ENCODE assay signal across 29 cellular contexts in genomic region chr5:62005551-62005950, GRCh38.
DNase-seq lines count a peak whose midpoint lies in the region; ATAC-seq, FAIRE-seq and TF ChIP-seq lines count a peak whose summit lies in the region.
"Had no signal": no experiment of that assay in that cellular context is flagged by ENCODE, and none has a peak within 500 bp of the region (broad histone marks: within the 10 kb centered on the region; RNA-seq: fewer than 3 reads in every experiment).

No MANE protein-coding gene starts in this region.

- WGBS in endodermal cell (ENCODE audit: insufficient coverage in 1 of 2, insufficient read length in 1 of 2), 2 experiments = 96 to 100% methylated on average over 2 of the region's 2 CpGs

- peaks cover 10% of the 10 kb centered on the region; the same call in 1 of the 2 replicates for H3K9me2 ChIP-seq in GM23338 (ENCODE audit: insufficient read depth)

- no peak overlapping the region for H3K27ac ChIP-seq in GM23338 (ENCODE audit: low read depth)
- peak overlapping the region; percentile 13 for H3K27ac ChIP-seq in epithelial cell of prostate
- no peak overlapping the region for H3K27ac ChIP-seq in foreskin keratinocyte
- no peak overlapping the region for H3K27ac ChIP-seq in endodermal cell (ENCODE audit: low read depth, low read length)
- H3K27ac ChIP-seq: BLaER1 had no signal

- H3K9me3 Mint-ChIP-seq in GM23338 (no peaks in the 10 kb centered on the region; the same call in 2 of the 3 replicates), endodermal cell (no peaks in the 10 kb centered on the region)

- H3K9me3 ChIP-seq in endodermal cell (ENCODE audit: control insufficient read depth, low read length) = no peaks in the 10 kb centered on the region
- H3K9me3 ChIP-seq: BE2C, BLaER1 had no signal

- H3K27ac Mint-ChIP-seq in GM23338 (no peak overlapping the region), endodermal cell (no peak overlapping the region)
- H3K27ac Mint-ChIP-seq: CD14-positive monocyte; CD4-positive, alpha-beta memory T cell; CD4-positive, CD25-positive, alpha-beta regulatory T cell; CD8-positive, alpha-beta memory T cell had no signal

- no peaks in the 10 kb centered on the region for H4K20me1 ChIP-seq in GM23338 (replicated peaks; ENCODE audit: insufficient read depth)
- H4K20me1 ChIP-seq: BLaER1 had no signal

- TF ChIP-seq CTCF in GM23338 (conservative IDR thresholded peaks at IDR 0.05; ENCODE audit: low read depth in 2 of 2) (no peak), bronchial epithelial cell (IDR thresholded peaks at IDR 0.05; ENCODE audit: insufficient read depth, low read length, severe bottlenecking) (no peak), foreskin keratinocyte (conservative IDR thresholded peaks at IDR 0.05) (no peak), endodermal cell (conservative IDR thresholded peaks at IDR 0.05) (no peak)

- no peaks in the 10 kb centered on the region for H3F3A ChIP-seq in GM23338 (replicated peaks; ENCODE audit: low read depth)

- no peak overlapping the region for H3K9ac ChIP-seq in endodermal cell (ENCODE audit: extremely low read depth, low read length, poor library complexity, severe bottlenecking)
- H3K9ac ChIP-seq: BLaER1 had no signal

- H3K4me1 Mint-ChIP-seq in GM23338 (peaks cover 2% of the 10 kb centered on the region; the same call in 2 of the 3 replicates), endodermal cell (peaks cover 2% of the 10 kb centered on the region)
- H3K4me1 Mint-ChIP-seq: CD14-positive monocyte; CD4-positive, alpha-beta memory T cell; CD4-positive, CD25-positive, alpha-beta regulatory T cell; CD8-positive, alpha-beta memory T cell had no signal

- H3K4me3 Mint-ChIP-seq in GM23338 (no peak overlapping the region), endodermal cell (no peak overlapping the region)
- H3K4me3 Mint-ChIP-seq: CD14-positive monocyte; CD4-positive, alpha-beta memory T cell; CD4-positive, CD25-positive, alpha-beta regulatory T cell; CD8-positive, alpha-beta memory T cell had no signal

- H3K4me3 ChIP-seq in GM23338 (no peak overlapping the region), bronchial epithelial cell (ENCODE audit: low read depth, low read length) (no peak overlapping the region), endodermal cell (ENCODE audit: low read length) (no peak overlapping the region)
- H3K4me3 ChIP-seq: BLaER1, GM12878 had no signal

- no peaks in the 10 kb centered on the region for H3K4me1 ChIP-seq in GM23338 (ENCODE audit: insufficient read depth)
- peaks cover 33% of the 10 kb centered on the region for H3K4me1 ChIP-seq in foreskin keratinocyte
- H3K4me1 ChIP-seq in endodermal cell (ENCODE audit: control insufficient read depth, insufficient read depth, low read length) = no peaks in the 10 kb centered on the region
- H3K4me1 ChIP-seq: BE2C, BLaER1 had no signal

- peak overlapping the region; percentile 43; the same call in 1 of the 2 replicates for H2AFZ ChIP-seq in GM23338

- ATAC-seq in GM23338 (no peak), foreskin keratinocyte (no peak), HG02623 (IDR thresholded peaks at IDR 0.05; ENCODE audit: unreplicated experiment) (no peak)
- ATAC-seq: GM12878 had no signal

- H3K36me3 ChIP-seq in GM23338 (ENCODE audit: insufficient read depth) = no peaks in the 10 kb centered on the region
- no peaks in the 10 kb centered on the region for H3K36me3 ChIP-seq in bronchial epithelial cell (ENCODE audit: control insufficient read depth, insufficient read depth, low read length)
- H3K36me3 ChIP-seq in endodermal cell (ENCODE audit: control insufficient read depth, insufficient read depth, low read length) = no peaks in the 10 kb centered on the region
- H3K36me3 ChIP-seq: BE2C, BLaER1 had no signal

- H3K27me3 Mint-ChIP-seq in GM23338 (ENCODE audit: insufficient read depth, low read depth, poor library complexity) (no peaks in the 10 kb centered on the region), endodermal cell (ENCODE audit: insufficient read depth) (no peaks in the 10 kb centered on the region)

- H3K36me3 Mint-ChIP-seq in GM23338 (ENCODE audit: low read depth) (no peaks in the 10 kb centered on the region), endodermal cell (ENCODE audit: low read depth) (no peaks in the 10 kb centered on the region)
- H3K36me3 Mint-ChIP-seq: CD14-positive monocyte; CD4-positive, alpha-beta memory T cell; CD4-positive, CD25-positive, alpha-beta regulatory T cell; CD8-positive, alpha-beta memory T cell had no signal

- no peak overlapping the region for H3K4me2 ChIP-seq in GM23338
- H3K4me2 ChIP-seq: BLaER1 had no signal

- H3K27me3 ChIP-seq in GM23338 (ENCODE audit: insufficient read depth) (no peaks in the 10 kb centered on the region), bronchial epithelial cell (ENCODE audit: control insufficient read depth, insufficient read depth, low read length) (no peaks in the 10 kb centered on the region), foreskin keratinocyte (no peaks in the 10 kb centered on the region), endodermal cell (ENCODE audit: control insufficient read depth, insufficient read depth, low read length, poor library complexity, severe bottlenecking) (no peaks in the 10 kb centered on the region)
- H3K27me3 ChIP-seq: BLaER1 had no signal

- H3K79me2 ChIP-seq in GM23338 (replicated peaks; ENCODE audit: insufficient read depth) = no peaks in the 10 kb centered on the region

- no peak for FAIRE-seq in bronchial epithelial cell (lab: Jason Lieb, UNC)
- FAIRE-seq: A204.1, GM12892, GM18507 had no signal

- DNase-seq in GM23338 (ENCODE audit: low spot score) (no peak), bronchial epithelial cell (ENCODE audit: low read depth) (peak; percentile 51), epithelial cell of prostate (ENCODE audit: low read depth, low spot score) (no peak), foreskin keratinocyte (peak; percentile 26 to 69), NCI-H345 (lab: John Stamatoyannopoulos, UW) (no peak), endodermal cell (no peak)
- DNase-seq in central memory CD4-positive, alpha-beta T cell = no peak
- DNase-seq: 8988T; ACHN; BE2C; C1 segment of cervical spinal cord; CD4-positive, alpha-beta memory T cell; CD4-positive, CD25-positive, alpha-beta regulatory T cell; CD8-positive, alpha-beta memory T cell; COR-L47; DMS 273 treated with DMSO at 0.1 percent for 48 hours; DMS153; DMS53; DMS79; DND-41; EL; GDM1 had no signal

TF ChIP-seq in GM23338, 12 proteins besides CTCF, POLR2A, EP300 and RAD21 (continues in another document):
- no peak for TF ChIP-seq ZNF331 (CRISPR knock-in tag; IDR thresholded peaks at IDR 0.05; ENCODE audit: low read depth)
- no peak for TF ChIP-seq ETS1 (IDR thresholded peaks at IDR 0.05)
- TF ChIP-seq ZNF114 (CRISPR knock-in tag; IDR thresholded peaks at IDR 0.05) = no peak
- TF ChIP-seq REST (IDR thresholded peaks at IDR 0.05; ENCODE audit: unreplicated experiment) = no peak
- no peak for TF ChIP-seq EZH2phosphoT487 (IDR thresholded peaks at IDR 0.05; ENCODE audit: unreplicated experiment)
- no peak for TF ChIP-seq NANOG (IDR thresholded peaks at IDR 0.05; ENCODE audit: borderline replicate concordance)

Comparison
In these comparisons a context has a peak if more than half of its experiments do, and no peak if none do; other contexts are left out.
1. DNase-seq: peak in bronchial epithelial cell (single experiment) and foreskin keratinocyte (2 of 2); none in GM23338 (single experiment), epithelial cell of prostate (single experiment), NCI-H345 (single experiment), central memory CD4-positive, alpha-beta T cell (single experiment) and endodermal cell (single experiment).